ENCODE assay signal across 1 cellular context in genomic region chr1:160261878-160262794, GRCh38.
TF ChIP-seq lines count a peak whose summit lies in the region.

TSS of gene DCAF8 (minus strand) at chr1:160262549. CDS start at chr1:160244008, 18,541 bp downstream.

TF ChIP-seq in HepG2, 621 proteins besides CTCF, POLR2A, EP300 and RAD21 (continued from another document and continues in another):
- TF ChIP-seq PREB (CRISPR knock-in tag; IDR thresholded peaks at IDR 0.05): no peak
- TF ChIP-seq ZNF607 (CRISPR knock-in tag; IDR thresholded peaks at IDR 0.05; ENCODE audit: borderline replicate concordance): peak; percentile 92
- peak; percentile 98 for TF ChIP-seq MYPOP (CRISPR knock-in tag; IDR thresholded peaks at IDR 0.05)
- no peak for TF ChIP-seq AKAP8 (CRISPR knock-in tag; IDR thresholded peaks at IDR 0.05)
- TF ChIP-seq, protein P1, sequence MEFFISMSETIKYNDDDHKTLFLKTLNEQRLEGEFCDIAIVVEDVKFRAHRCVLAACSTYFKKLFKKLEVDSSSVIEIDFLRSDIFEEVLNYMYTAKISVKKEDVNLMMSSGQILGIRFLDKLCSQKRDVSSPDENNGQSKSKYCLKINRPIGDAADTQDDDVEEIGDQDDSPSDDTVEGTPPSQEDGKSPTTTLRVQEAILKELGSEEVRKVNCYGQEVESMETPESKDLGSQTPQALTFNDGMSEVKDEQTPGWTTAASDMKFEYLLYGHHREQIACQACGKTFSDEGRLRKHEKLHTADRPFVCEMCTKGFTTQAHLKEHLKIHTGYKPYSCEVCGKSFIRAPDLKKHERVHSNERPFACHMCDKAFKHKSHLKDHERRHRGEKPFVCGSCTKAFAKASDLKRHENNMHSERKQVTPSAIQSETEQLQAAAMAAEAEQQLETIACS (CRISPR knock-in tag; IDR thresholded peaks at IDR 0.05): no peak
- no peak for TF ChIP-seq LCORL (IDR thresholded peaks at IDR 0.05)
- TF ChIP-seq LCORL (CRISPR knock-in tag; IDR thresholded peaks at IDR 0.05): peak; percentile 79
- TF ChIP-seq ADNP (CRISPR knock-in tag; IDR thresholded peaks at IDR 0.05): no peak
- no peak for TF ChIP-seq ZNF720 (CRISPR knock-in tag; IDR thresholded peaks at IDR 0.05)
- peak; percentile 95; the same call in 1 of the 2 replicates for TF ChIP-seq NRL (CRISPR knock-in tag; IDR thresholded peaks at IDR 0.05; ENCODE audit: borderline replicate concordance)
- no peak for TF ChIP-seq DBP (CRISPR knock-in tag; IDR thresholded peaks at IDR 0.05; ENCODE audit: not compliant biosample characterization)
- TF ChIP-seq HDAC2 (CRISPR knock-in tag; IDR thresholded peaks at IDR 0.05): no peak
- TF ChIP-seq ARNT (IDR thresholded peaks at IDR 0.05): no peak
- peak; percentile 89 for TF ChIP-seq ZNF687 (CRISPR knock-in tag; IDR thresholded peaks at IDR 0.05)
- no peak for TF ChIP-seq EZH2 (conservative IDR thresholded peaks at IDR 0.05; ENCODE audit: low read depth, low read length)
- TF ChIP-seq CREM (IDR thresholded peaks at IDR 0.05): peak; percentile 33; the same call in 1 of the 2 replicates
- no peak for TF ChIP-seq CREM (CRISPR knock-in tag; IDR thresholded peaks at IDR 0.05)
- no peak for TF ChIP-seq ZNF703 (CRISPR knock-in tag; IDR thresholded peaks at IDR 0.05; ENCODE audit: borderline replicate concordance)
- TF ChIP-seq, protein P2, sequence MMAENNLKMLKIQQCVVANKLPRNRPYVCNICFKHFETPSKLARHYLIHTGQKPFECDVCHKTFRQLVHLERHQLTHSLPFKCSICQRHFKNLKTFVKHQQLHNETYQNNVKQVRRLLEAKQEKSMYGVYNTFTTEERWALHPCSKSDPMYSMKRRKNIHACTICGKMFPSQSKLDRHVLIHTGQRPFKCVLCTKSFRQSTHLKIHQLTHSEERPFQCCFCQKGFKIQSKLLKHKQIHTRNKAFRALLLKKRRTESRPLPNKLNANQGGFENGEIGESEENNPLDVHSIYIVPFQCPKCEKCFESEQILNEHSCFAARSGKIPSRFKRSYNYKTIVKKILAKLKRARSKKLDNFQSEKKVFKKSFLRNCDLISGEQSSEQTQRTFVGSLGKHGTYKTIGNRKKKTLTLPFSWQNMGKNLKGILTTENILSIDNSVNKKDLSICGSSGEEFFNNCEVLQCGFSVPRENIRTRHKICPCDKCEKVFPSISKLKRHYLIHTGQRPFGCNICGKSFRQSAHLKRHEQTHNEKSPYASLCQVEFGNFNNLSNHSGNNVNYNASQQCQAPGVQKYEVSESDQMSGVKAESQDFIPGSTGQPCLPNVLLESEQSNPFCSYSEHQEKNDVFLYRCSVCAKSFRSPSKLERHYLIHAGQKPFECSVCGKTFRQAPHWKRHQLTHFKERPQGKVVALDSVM (CRISPR knock-in tag; IDR thresholded peaks at IDR 0.05): no peak
- no peak for TF ChIP-seq MXD4 (CRISPR knock-in tag; IDR thresholded peaks at IDR 0.05)
- peak; percentile 51; the same call in 1 of the 2 replicates for TF ChIP-seq ZSCAN29 (CRISPR knock-in tag; conservative IDR thresholded peaks at IDR 0.05)
- TF ChIP-seq SP5 (CRISPR knock-in tag; IDR thresholded peaks at IDR 0.05; ENCODE audit: borderline replicate concordance, low read depth): no peak
- no peak for TF ChIP-seq GABPA (IDR thresholded peaks at IDR 0.05; ENCODE audit: low read depth, low read length)
- TF ChIP-seq GABPA (CRISPR knock-in tag; IDR thresholded peaks at IDR 0.05; ENCODE audit: low read depth): peak; percentile 72
- no peak; the same call in 1 of the 2 replicates for TF ChIP-seq NFYB (CRISPR knock-in tag; IDR thresholded peaks at IDR 0.05)
- no peak for TF ChIP-seq TEAD2 (CRISPR knock-in tag; IDR thresholded peaks at IDR 0.05)
- no peak for TF ChIP-seq SRF (IDR thresholded peaks at IDR 0.05; ENCODE audit: low read depth, low read length)
- TF ChIP-seq HHEX (CRISPR knock-in tag; IDR thresholded peaks at IDR 0.05): no peak
- peak; percentile 41 for TF ChIP-seq NFYC (CRISPR knock-in tag; IDR thresholded peaks at IDR 0.05)
- TF ChIP-seq JARID2 (CRISPR knock-in tag; IDR thresholded peaks at IDR 0.05; ENCODE audit: insufficient replicate concordance): no peak
- no peak for TF ChIP-seq SOX6 (IDR thresholded peaks at IDR 0.05)
- TF ChIP-seq SOX6 (CRISPR knock-in tag; IDR thresholded peaks at IDR 0.05): peak; percentile 50
- peak; percentile 99 for TF ChIP-seq BRD4 (CRISPR knock-in tag; IDR thresholded peaks at IDR 0.05)
- TF ChIP-seq TGIF2 (CRISPR knock-in tag; IDR thresholded peaks at IDR 0.05): no peak
- no peak for TF ChIP-seq SNRNP70 (IDR thresholded peaks at IDR 0.05; ENCODE audit: low read depth, low read length)
- peak; percentile 61 for TF ChIP-seq AGO1 (IDR thresholded peaks at IDR 0.05; ENCODE audit: low read depth, low read length, poor library complexity, severe bottlenecking)
- TF ChIP-seq NFIC (IDR thresholded peaks at IDR 0.05; ENCODE audit: low read length): no peak
- TF ChIP-seq ZNF441 (CRISPR knock-in tag; IDR thresholded peaks at IDR 0.05; ENCODE audit: borderline replicate concordance): peak; percentile 45; the same call in 1 of the 2 replicates
- peak; percentile 70 for TF ChIP-seq MED1 (CRISPR knock-in tag; IDR thresholded peaks at IDR 0.05)
- peak; percentile 81; the same call in 1 of the 2 replicates for TF ChIP-seq ZNF878 (CRISPR knock-in tag; IDR thresholded peaks at IDR 0.05)
- peak; percentile 88 for TF ChIP-seq BORCS8-MEF2B (CRISPR knock-in tag; IDR thresholded peaks at IDR 0.05)
- no peak for TF ChIP-seq ZNF354B (CRISPR knock-in tag; IDR thresholded peaks at IDR 0.05)
- no peak for TF ChIP-seq ZNF432 (CRISPR knock-in tag; IDR thresholded peaks at IDR 0.05; ENCODE audit: borderline replicate concordance)
- TF ChIP-seq DR1 (CRISPR knock-in tag; IDR thresholded peaks at IDR 0.05): peak; percentile 89
- TF ChIP-seq ZNF788 (CRISPR knock-in tag; IDR thresholded peaks at IDR 0.05; ENCODE audit: borderline replicate concordance): peak; percentile 46; the same call in 1 of the 2 replicates
- no peak for TF ChIP-seq TBL1XR1 (IDR thresholded peaks at IDR 0.05; ENCODE audit: borderline replicate concordance, low read length, partially characterized antibody)
- TF ChIP-seq, protein P3, sequence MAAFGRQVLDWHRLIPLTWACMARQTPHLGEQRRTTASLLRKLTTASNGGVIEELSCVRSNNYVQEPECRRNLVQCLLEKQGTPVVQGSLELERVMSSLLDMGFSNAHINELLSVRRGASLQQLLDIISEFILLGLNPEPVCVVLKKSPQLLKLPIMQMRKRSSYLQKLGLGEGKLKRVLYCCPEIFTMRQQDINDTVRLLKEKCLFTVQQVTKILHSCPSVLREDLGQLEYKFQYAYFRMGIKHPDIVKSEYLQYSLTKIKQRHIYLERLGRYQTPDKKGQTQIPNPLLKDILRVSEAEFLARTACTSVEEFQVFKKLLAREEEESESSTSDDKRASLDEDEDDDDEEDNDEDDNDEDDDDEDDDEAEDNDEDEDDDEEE (CRISPR knock-in tag; IDR thresholded peaks at IDR 0.05): peak; percentile 73; the same call in 1 of the 2 replicates
- no peak for TF ChIP-seq ZNF282 (IDR thresholded peaks at IDR 0.05; ENCODE audit: partially characterized antibody)
- TF ChIP-seq ATRX (CRISPR knock-in tag; IDR thresholded peaks at IDR 0.05; ENCODE audit: borderline replicate concordance): no peak
- TF ChIP-seq SAFB2 (CRISPR knock-in tag; IDR thresholded peaks at IDR 0.05; ENCODE audit: borderline replicate concordance, low read depth): 0 out of 2 replicates have a peak, but pooled peaks have one; percentile 83
- no peak for TF ChIP-seq HOXA9 (CRISPR knock-in tag; IDR thresholded peaks at IDR 0.05; ENCODE audit: borderline replicate concordance)
- no peak for TF ChIP-seq ZNF850 (CRISPR knock-in tag; conservative IDR thresholded peaks at IDR 0.05)
- no peak for TF ChIP-seq CENPBD1 (CRISPR knock-in tag; IDR thresholded peaks at IDR 0.05; ENCODE audit: borderline replicate concordance, low read depth)
- TF ChIP-seq LRRFIP1 (CRISPR knock-in tag; conservative IDR thresholded peaks at IDR 0.05): no peak
- TF ChIP-seq CSRNP2 (CRISPR knock-in tag; conservative IDR thresholded peaks at IDR 0.05; ENCODE audit: low read depth): no peak
